ENCODE assay signal across 28 cellular contexts in genomic region chr10:76176166-76176550, GRCh38.
"Had no signal": no experiment of that assay in that cellular context is flagged by ENCODE, and none has a peak within 500 bp of the region (broad histone marks: within the 10 kb centered on the region; RNA-seq: fewer than 3 reads in every experiment).

No MANE protein-coding gene starts in this region.

- H3K9me3 Mint-ChIP-seq: natural killer cell treated with Interleukin-12 subunit alpha and Interleukin-12 subunit beta and Interleukin-15 and Interleukin-18, amount 100 ng/mL, for 72 hours; neural crest cell; stimulated activated effector memory CD8-positive, alpha-beta T cell treated with anti-CD3 and anti-CD28 coated beads, Interleukin-12 subunit alpha, Interleukin-12 subunit beta, amount 100 ng/mL, for 72 hours; stimulated activated naive B cell treated with anti-CD40 and anti-IgM and Interleukin-4, amounts not matched to agents 10 μg/mL and 1 μg/mL and 100 μg/mL, for 72 hours had no signal

- H3K9me3 ChIP-seq: neutrophil, pancreas, prostate gland, right lobe of liver, sigmoid colon, stomach, thoracic aorta, thyroid gland, tibial nerve, upper lobe of right lung, uterus had no signal

- ATAC-seq: naive thymus-derived CD8-positive, alpha-beta T cell; natural killer cell treated with Interleukin-12 subunit alpha and Interleukin-12 subunit beta and Interleukin-15 and Interleukin-18, amount 100 ng/mL, for 72 hours; pancreas; right lobe of liver; stimulated activated effector memory CD8-positive, alpha-beta T cell treated with anti-CD3 and anti-CD28 coated beads, Interleukin-12 subunit alpha, Interleukin-12 subunit beta, amount 100 ng/mL, for 72 hours; stimulated activated naive B cell treated with anti-CD40 and anti-IgM and Interleukin-4, amounts not matched to agents 10 μg/mL and 1 μg/mL and 100 μg/mL, for 72 hours; upper lobe of right lung had no signal

- H3K27ac Mint-ChIP-seq: naive thymus-derived CD8-positive, alpha-beta T cell; natural killer cell treated with Interleukin-12 subunit alpha and Interleukin-12 subunit beta and Interleukin-15 and Interleukin-18, amount 100 ng/mL, for 72 hours; nephron progenitor cell; stimulated activated effector memory CD8-positive, alpha-beta T cell treated with anti-CD3 and anti-CD28 coated beads, Interleukin-12 subunit alpha, Interleukin-12 subunit beta, amount 100 ng/mL, for 72 hours; stimulated activated naive B cell treated with anti-CD40 and anti-IgM and Interleukin-4, amounts not matched to agents 10 μg/mL and 1 μg/mL and 100 μg/mL, for 72 hours; stimulated activated naive CD8-positive, alpha-beta T cell treated with anti-CD3 and anti-CD28 coated beads, Interleukin-15, Interleukin-2, amounts not matched to agents 100 ng/mL and 50 ng/mL, for 24 hours; type B pancreatic cell had no signal

- H3K27me3 Mint-ChIP-seq: natural killer cell treated with Interleukin-12 subunit alpha and Interleukin-12 subunit beta and Interleukin-15 and Interleukin-18, amount 100 ng/mL, for 72 hours; stimulated activated naive B cell treated with anti-CD40 and anti-IgM and Interleukin-4, amounts not matched to agents 10 μg/mL and 1 μg/mL and 100 μg/mL, for 72 hours had no signal

- H3K36me3 ChIP-seq: neutrophil, pancreas, prostate gland, right lobe of liver, sigmoid colon, stomach, thoracic aorta, thyroid gland, tibial nerve, upper lobe of right lung, uterus had no signal

- H3K4me3 Mint-ChIP-seq: naive thymus-derived CD8-positive, alpha-beta T cell; natural killer cell treated with Interleukin-12 subunit alpha and Interleukin-12 subunit beta and Interleukin-15 and Interleukin-18, amount 100 ng/mL, for 72 hours; nephron progenitor cell; neural crest cell; stimulated activated effector memory CD8-positive, alpha-beta T cell treated with anti-CD3 and anti-CD28 coated beads, Interleukin-12 subunit alpha, Interleukin-12 subunit beta, amount 100 ng/mL, for 72 hours; stimulated activated naive B cell treated with anti-CD40 and anti-IgM and Interleukin-4, amounts not matched to agents 10 μg/mL and 1 μg/mL and 100 μg/mL, for 72 hours; stimulated activated naive CD8-positive, alpha-beta T cell treated with anti-CD3 and anti-CD28 coated beads, Interleukin-15, Interleukin-2, amounts not matched to agents 100 ng/mL and 50 ng/mL, for 24 hours; type B pancreatic cell had no signal

- DNase-seq: naive thymus-derived CD8-positive, alpha-beta T cell; nephron progenitor cell; nucleus accumbens; pancreas; retina; right cardiac atrium; right lobe of liver; sigmoid colon; small intestine; stimulated activated CD4-positive, alpha-beta T cell treated with anti-CD3 and anti-CD28 coated beads, Interleukin-15, amount 100 ng/mL, for 24 hours; stimulated activated CD4-positive, alpha-beta T cell treated with anti-CD3 and anti-CD28 coated beads, Interleukin-2, amount 100 ng/mL, for 24 hours; stimulated activated CD4-positive, alpha-beta T cell treated with anti-CD3 and anti-CD28 coated beads, Interleukin-2, amount 100 ng/mL, for 48 hours; stimulated activated CD4-positive, alpha-beta T cell treated with anti-CD3 and anti-CD28 coated beads, Interleukin-4, amount 100 ng/mL, for 24 hours; stimulated activated naive B cell treated with anti-CD40 and anti-IgM and Interleukin-4, amounts not matched to agents 10 μg/mL and 1 μg/mL and 100 μg/mL, for 72 hours; stimulated activated naive CD4-positive, alpha-beta T cell treated with Interleukin-2 at 50 U/mL for 16 hours; stomach; thyroid gland; upper lobe of right lung; uterus had no signal

- H3K27ac ChIP-seq: neutrophil, pancreas, prostate gland, right lobe of liver, sigmoid colon, stomach, thoracic aorta, thyroid gland, tibial nerve, upper lobe of right lung, uterus had no signal

- H3K36me3 Mint-ChIP-seq: naive thymus-derived CD8-positive, alpha-beta T cell; natural killer cell treated with Interleukin-12 subunit alpha and Interleukin-12 subunit beta and Interleukin-15 and Interleukin-18, amount 100 ng/mL, for 72 hours; stimulated activated effector memory CD8-positive, alpha-beta T cell treated with anti-CD3 and anti-CD28 coated beads, Interleukin-12 subunit alpha, Interleukin-12 subunit beta, amount 100 ng/mL, for 72 hours; stimulated activated naive B cell treated with anti-CD40 and anti-IgM and Interleukin-4, amounts not matched to agents 10 μg/mL and 1 μg/mL and 100 μg/mL, for 72 hours; type B pancreatic cell had no signal

- H3K4me3 ChIP-seq: pancreas, prostate gland, right lobe of liver, sigmoid colon, stomach, thoracic aorta, thyroid gland, tibial nerve, upper lobe of right lung, uterus had no signal

- H3K27me3 ChIP-seq: neutrophil, pancreas, right lobe of liver, sigmoid colon, stomach, thyroid gland, tibial nerve, upper lobe of right lung, uterus had no signal

- H3K4me1 ChIP-seq: pancreas, prostate gland, right lobe of liver, sigmoid colon, stomach, tibial nerve, upper lobe of right lung, uterus had no signal

- H3K4me1 Mint-ChIP-seq: naive thymus-derived CD8-positive, alpha-beta T cell; stimulated activated effector memory CD8-positive, alpha-beta T cell treated with anti-CD3 and anti-CD28 coated beads, Interleukin-12 subunit alpha, Interleukin-12 subunit beta, amount 100 ng/mL, for 72 hours; stimulated activated naive B cell treated with anti-CD40 and anti-IgM and Interleukin-4, amounts not matched to agents 10 μg/mL and 1 μg/mL and 100 μg/mL, for 72 hours had no signal
